ENCODE assay signal across 8 cellular contexts in genomic region chr11:60924110-60924905, GRCh38. TPM values are rescaled to one million over a fixed set of nuclear protein-coding genes. Genes with fewer than 3 reads are reported as not detected.
DNase-seq lines count a peak whose midpoint lies in the region; ATAC-seq lines count a peak whose summit lies in the region.

TMEM132A (plus strand) TSS chr11:60924460; CDS start chr11:60924634, 174 bp downstream.

- intact Hi-C loops in Right ventricle myocardium inferior (cut with DNase I): loop anchor here (5.0 kb wide), 1 partner anchor 203 kb away; no protein-coding TSS in a partner anchor

- peaks cover 35% of the 10 kb centered on the region for H3K36me3 Mint-ChIP-seq in activated naive CD8-positive, alpha-beta T cell treated with anti-CD3 and anti-CD28 coated beads, Interleukin-2, amount 50 U/mL, for 24 hours (ENCODE audit: low read depth)

- H3K4me3 Mint-ChIP-seq in activated naive CD8-positive, alpha-beta T cell treated with anti-CD3 and anti-CD28 coated beads, Interleukin-2, amount 50 U/mL, for 24 hours: peak within 1 kb of the TSS; percentile 54

- no peaks in the 10 kb centered on the region for H3K9me3 Mint-ChIP-seq in activated naive CD8-positive, alpha-beta T cell treated with anti-CD3 and anti-CD28 coated beads, Interleukin-2, amount 50 U/mL, for 24 hours

- DNase-seq in COR-L47 (lab: John Stamatoyannopoulos, UW) (peak; percentile 72), NCI-H2227 treated with DMSO at 0.1 percent for 48 hours (lab: John Stamatoyannopoulos, UW) (peak; percentile 66), Right ventricle myocardium inferior (ENCODE audit: missing footprints) (peak; percentile 86), occipital lobe (lab: John Stamatoyannopoulos, UW) (peak; percentile 75), SIG-M5 treated with dmso at 0.1 percent for 504 hours (lab: John Stamatoyannopoulos, UW; ENCODE audit: unreplicated experiment) (no peak), germinal center (ENCODE audit: low spot score) (no peak)
- DNase-seq in activated naive CD8-positive, alpha-beta T cell treated with anti-CD3 and anti-CD28 coated beads, Interleukin-2, amount 50 U/mL, for 24 hours: peak; percentile 24

- ATAC-seq in GM21723 (IDR thresholded peaks at IDR 0.05; ENCODE audit: unreplicated experiment): peak; percentile 51
- ATAC-seq in activated naive CD8-positive, alpha-beta T cell treated with anti-CD3 and anti-CD28 coated beads, Interleukin-2, amount 50 U/mL, for 24 hours: peak; percentile 16
- ATAC-seq in Right ventricle myocardium inferior: peak; percentile 85

- no peak within 1 kb of the TSS for H3K27ac Mint-ChIP-seq in activated naive CD8-positive, alpha-beta T cell treated with anti-CD3 and anti-CD28 coated beads, Interleukin-2, amount 50 U/mL, for 24 hours

- H3K27me3 Mint-ChIP-seq in activated naive CD8-positive, alpha-beta T cell treated with anti-CD3 and anti-CD28 coated beads, Interleukin-2, amount 50 U/mL, for 24 hours: peaks cover 23% of the 10 kb centered on the region

- H3K4me1 Mint-ChIP-seq in activated naive CD8-positive, alpha-beta T cell treated with anti-CD3 and anti-CD28 coated beads, Interleukin-2, amount 50 U/mL, for 24 hours: peaks cover 26% of the 10 kb centered on the region

RNA-seq across cellular contexts. Expression of gene TMEM132A, which starts in this region (rescaled TPM):
- total RNA-seq in Right ventricle myocardium inferior (6.3 TPM), occipital lobe (104 TPM)

Comparison
In these comparisons a context has a peak if more than half of its experiments do, and no peak if none do; other contexts are left out.
1. RNA of gene TMEM132A (total RNA-seq): 104 TPM in occipital lobe (single experiment); 6.3 TPM in Right ventricle myocardium inferior (single experiment); every median in the first group is over 10 times any median in the second.
2. DNase-seq: peak in COR-L47 (single experiment), NCI-H2227 treated with DMSO at 0.1 percent for 48 hours (single experiment), activated naive CD8-positive, alpha-beta T cell treated with anti-CD3 and anti-CD28 coated beads, Interleukin-2, amount 50 U/mL, for 24 hours (single experiment), Right ventricle myocardium inferior (single experiment) and occipital lobe (single experiment); none in SIG-M5 treated with dmso at 0.1 percent for 504 hours (single experiment) and germinal center (single experiment).
3. ATAC-seq: peak in every context shown above with its lines; median percentile 85 in Right ventricle myocardium inferior; 51 in GM21723; 16 in activated naive CD8-positive, alpha-beta T cell treated with anti-CD3 and anti-CD28 coated beads, Interleukin-2, amount 50 U/mL, for 24 hours.